Comparison of ENCODE assay signal across 14 cellular contexts in genomic region chr11:66886317-66886588, GRCh38.
"Had no signal": no experiment of that assay in that cellular context is flagged by ENCODE, and none has a peak within 500 bp of the region (broad histone marks: within the 10 kb centered on the region; RNA-seq: fewer than 3 reads in every experiment).

No MANE protein-coding gene starts in this region.

- H3K36me3 Mint-ChIP-seq: naive B cell, T-cell had no signal

- H3K4me1 ChIP-seq: ascending aorta had no signal

- H3K27me3 ChIP-seq: ascending aorta, cardiac muscle cell, dorsolateral prefrontal cortex, stomach had no signal

- ATAC-seq: activated naive CD8-positive, alpha-beta T cell treated with anti-CD3 and anti-CD28 coated beads, Interleukin-2, amount 50 U/mL, for 24 hours; T-cell had no signal

- H3K9me3 Mint-ChIP-seq: activated naive CD4-positive, alpha-beta T cell treated with anti-CD3 and anti-CD28 coated beads for 36 hours; activated naive CD8-positive, alpha-beta T cell treated with anti-CD3 and anti-CD28 coated beads, Interleukin-2, amount 50 U/mL, for 24 hours; activated T-helper 2 cell treated with anti-CD3 and anti-CD28 coated beads, Interferon-gamma antibody, Interleukin-2, Interleukin-4, amounts not matched to agents 10 μg/mL and 5 μg/mL and 100 μg/mL, durations not matched to agents 14 hours and 24 hours and 36 hours; naive B cell; T-cell had no signal

- H3K36me3 ChIP-seq: ascending aorta, cardiac muscle cell, stomach, thoracic aorta had no signal

- H3K4me3 Mint-ChIP-seq: activated naive CD4-positive, alpha-beta T cell treated with anti-CD3 and anti-CD28 coated beads for 36 hours; activated naive CD8-positive, alpha-beta T cell treated with anti-CD3 and anti-CD28 coated beads, Interleukin-2, amount 50 U/mL, for 24 hours; naive B cell; T-cell had no signal

- H3K4me3 ChIP-seq: ascending aorta, cardiac muscle cell, dorsolateral prefrontal cortex, stomach, thoracic aorta had no signal

- H3K27ac ChIP-seq: ascending aorta, cardiac muscle cell, thoracic aorta had no signal

- DNase-seq: activated CD4-positive, CD25-positive, alpha-beta regulatory T cell treated with anti-CD3 and anti-CD28 coated beads, Interleukin-2, amount 50 U/mL, for 72 hours; activated naive CD4-positive, alpha-beta T cell treated with anti-CD3 and anti-CD28 coated beads for 36 hours; activated naive CD8-positive, alpha-beta T cell treated with anti-CD3 and anti-CD28 coated beads, Interleukin-2, amount 50 U/mL, for 24 hours; dorsolateral prefrontal cortex; islet precursor cell; naive B cell; small intestine; T-cell; T-helper 9 cell had no signal

- H3K9me3 ChIP-seq: ascending aorta, stomach, thoracic aorta had no signal

- H3K27me3 Mint-ChIP-seq: activated naive CD8-positive, alpha-beta T cell treated with anti-CD3 and anti-CD28 coated beads, Interleukin-2, amount 50 U/mL, for 24 hours; T-cell had no signal

- H3K27ac Mint-ChIP-seq: activated naive CD4-positive, alpha-beta T cell treated with anti-CD3 and anti-CD28 coated beads for 36 hours; activated naive CD8-positive, alpha-beta T cell treated with anti-CD3 and anti-CD28 coated beads, Interleukin-2, amount 50 U/mL, for 24 hours; activated T-helper 2 cell treated with anti-CD3 and anti-CD28 coated beads, Interferon-gamma antibody, Interleukin-2, Interleukin-4, amounts not matched to agents 10 μg/mL and 5 μg/mL and 100 μg/mL, durations not matched to agents 14 hours and 24 hours and 36 hours; T-cell had no signal
